In the genomic region with DNA sequence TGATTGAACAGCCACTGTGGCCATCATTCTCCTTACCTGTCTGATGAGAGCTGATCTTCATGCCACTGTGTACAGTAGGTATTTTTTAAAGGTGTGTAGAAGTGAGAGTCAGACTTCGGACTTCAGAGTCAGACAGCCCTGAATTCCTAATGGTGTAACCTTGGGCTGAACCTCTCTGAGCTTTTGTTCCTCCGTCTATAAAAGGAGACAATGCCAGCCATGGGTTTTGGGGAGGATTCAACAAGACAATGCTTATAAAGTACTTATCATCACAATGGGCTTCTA, we compare ENCODE assay signal across 10 cellular contexts. TPM values are rescaled to one million over a fixed set of nuclear protein-coding genes. Genes with fewer than 3 reads are reported as not detected.
DNase-seq lines count a peak whose midpoint lies in the region; ATAC-seq and TF ChIP-seq lines count a peak whose summit lies in the region.
"Had no signal": no experiment of that assay in that cellular context is flagged by ENCODE, and none has a peak within 500 bp of the region (broad histone marks: within the 10 kb centered on the region; RNA-seq: fewer than 3 reads in every experiment).

No MANE protein-coding gene starts in this region.

- H3K27me3 ChIP-seq in HUES6 (ENCODE audit: control insufficient read depth, insufficient read depth, low read length) (peaks cover 72% of the 10 kb centered on the region), right lobe of liver (no peaks in the 10 kb centered on the region)

- no peaks in the 10 kb centered on the region for H3K36me3 ChIP-seq in HUES6 (ENCODE audit: control insufficient read depth, insufficient read depth, low read length)
- H3K36me3 ChIP-seq in right lobe of liver, result no peaks in the 10 kb centered on the region

- H3K9ac ChIP-seq in HUES6 (ENCODE audit: low read length), result peak overlapping the region; percentile 60

- 51% methylated on average over 2 of the region's 2 CpGs for WGBS in right lobe of liver (ENCODE audit: insufficient coverage, low coverage, low lambda C conversion rate, missing lambda C conversion rate)

- peak overlapping the region; percentile 67 to 99 (median 83) for H3K27ac Mint-ChIP-seq in brain
- peak overlapping the region; percentile 61 for H3K27ac Mint-ChIP-seq in stimulated activated effector memory CD8-positive, alpha-beta T cell treated with anti-CD3 and anti-CD28 coated beads, Interleukin-12 subunit alpha, Interleukin-12 subunit beta, amount 100 ng/mL, for 72 hours

- H3K4me1 ChIP-seq in HUES6 (ENCODE audit: control insufficient read depth, insufficient read depth, low read length), result peaks cover 68% of the 10 kb centered on the region
- H3K4me1 ChIP-seq in right lobe of liver, result peaks cover 0 to 8% (median 0%) of the 10 kb centered on the region in 4 donors

- TF ChIP-seq CTCF in brain (conservative IDR thresholded peaks at IDR 0.05), result no peak
- no peak for TF ChIP-seq CTCF in right lobe of liver (IDR thresholded peaks at IDR 0.05)

- no peaks in the 10 kb centered on the region for H3K36me3 Mint-ChIP-seq in brain
- no peaks in the 10 kb centered on the region for H3K36me3 Mint-ChIP-seq in stimulated activated effector memory CD8-positive, alpha-beta T cell treated with anti-CD3 and anti-CD28 coated beads, Interleukin-12 subunit alpha, Interleukin-12 subunit beta, amount 100 ng/mL, for 72 hours

- TF ChIP-seq POLR2A in right lobe of liver (IDR thresholded peaks at IDR 0.05), result no peak

- no peak for DNase-seq in right lobe of liver
- no peak for DNase-seq in stimulated activated effector memory CD8-positive, alpha-beta T cell treated with anti-CD3 and anti-CD28 coated beads, Interleukin-12 subunit alpha, Interleukin-12 subunit beta, amount 100 ng/mL, for 72 hours (ENCODE audit: low spot score in 2 of 2)
- DNase-seq in stimulated activated CD4-positive, alpha-beta T cell treated with anti-CD3 and anti-CD28 coated beads, Interleukin-1b, Interleukin-23, amount 100 ng/mL, for 48 hours, result no peak
- no peak for DNase-seq in nucleus accumbens (lab: John Stamatoyannopoulos, UW)
- no peak for DNase-seq in T-helper 1 cell
- DNase-seq: activated naive CD4-positive, alpha-beta T cell; DND-41 had no signal

- peaks cover 80% of the 10 kb centered on the region for H3K4me1 Mint-ChIP-seq in brain
- peaks cover 11% of the 10 kb centered on the region for H3K4me1 Mint-ChIP-seq in stimulated activated effector memory CD8-positive, alpha-beta T cell treated with anti-CD3 and anti-CD28 coated beads, Interleukin-12 subunit alpha, Interleukin-12 subunit beta, amount 100 ng/mL, for 72 hours

- no peaks in the 10 kb centered on the region for H3K9me3 ChIP-seq in HUES6 (ENCODE audit: control insufficient read depth, insufficient read depth, low read depth, low read length)
- no peaks in the 10 kb centered on the region for H3K9me3 ChIP-seq in right lobe of liver

- peaks cover 10% of the 10 kb centered on the region for H3K27me3 Mint-ChIP-seq in brain

- peak overlapping the region; percentile 48; the same call in 1 of the 2 replicates for H3K27ac ChIP-seq in HUES6 (ENCODE audit: low read depth, low read length)
- H3K27ac ChIP-seq in right lobe of liver, result peak overlapping the region; percentile 57 to 83 (median 68)

- ATAC-seq in right lobe of liver (no peak), HG03175 (IDR thresholded peaks at IDR 0.05; ENCODE audit: unreplicated experiment) (no peak)
- ATAC-seq in stimulated activated effector memory CD8-positive, alpha-beta T cell treated with anti-CD3 and anti-CD28 coated beads, Interleukin-12 subunit alpha, Interleukin-12 subunit beta, amount 100 ng/mL, for 72 hours, result no peak

- H3K4me3 Mint-ChIP-seq in brain, result peak overlapping the region in 4 of 5 experiments; percentile 21 to 42 (median 38)
- no peak overlapping the region for H3K4me3 Mint-ChIP-seq in stimulated activated effector memory CD8-positive, alpha-beta T cell treated with anti-CD3 and anti-CD28 coated beads, Interleukin-12 subunit alpha, Interleukin-12 subunit beta, amount 100 ng/mL, for 72 hours

- peak overlapping the region; percentile 42 for H3K4me3 ChIP-seq in HUES6 (ENCODE audit: low read depth, low read length)
- no peak overlapping the region for H3K4me3 ChIP-seq in right lobe of liver

- intact Hi-C loops in right lobe of liver (cut with DNase I), result no loop called here

- no peaks in the 10 kb centered on the region for H3K9me3 Mint-ChIP-seq in brain
- no peaks in the 10 kb centered on the region for H3K9me3 Mint-ChIP-seq in stimulated activated effector memory CD8-positive, alpha-beta T cell treated with anti-CD3 and anti-CD28 coated beads, Interleukin-12 subunit alpha, Interleukin-12 subunit beta, amount 100 ng/mL, for 72 hours

RNA-seq across cellular contexts. Expression of a gene that starts 18.7 kb away (rescaled TPM):
- polyA plus RNA-seq in brain (ENCODE audit: insufficient read depth, low read depth, low replicate concordance), result 430 TPM
- 10 to 100 TPM; 23.1 to 96.9 (median 38.8) TPM for total RNA-seq in right lobe of liver
